9 cellular contexts compared by ENCODE assay signal in the genomic region with DNA sequence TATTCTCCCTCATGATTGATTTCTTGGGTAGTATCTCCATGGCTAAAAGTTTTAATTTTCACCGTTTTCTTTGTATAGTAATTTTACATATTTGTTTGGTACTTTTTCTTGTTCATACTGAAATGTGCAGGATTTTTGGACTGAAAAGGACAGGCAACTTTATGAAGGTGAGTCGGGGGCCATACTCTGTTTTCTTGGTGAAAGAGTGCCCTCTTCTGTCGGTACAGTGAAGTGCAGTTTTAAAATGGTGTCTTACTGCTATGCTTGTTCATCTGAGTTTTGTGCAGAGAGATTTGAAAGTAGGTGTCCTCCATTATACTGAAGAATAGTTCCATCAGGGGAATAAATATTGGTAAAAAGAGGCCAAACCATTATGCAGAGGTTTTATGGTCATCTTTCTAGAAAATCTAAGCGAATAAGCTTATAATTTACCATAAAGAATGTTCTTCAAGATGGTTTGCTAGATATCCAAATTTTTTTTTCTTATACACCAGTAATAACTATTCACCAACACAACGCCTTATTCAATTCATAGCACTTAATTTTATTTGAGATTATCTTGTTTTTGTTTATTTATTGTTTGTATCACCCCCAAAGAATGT. TPM values are rescaled to one million over a fixed set of nuclear protein-coding genes. Genes with fewer than 3 reads are reported as not detected.
DNase-seq lines count a peak whose midpoint lies in the region; ATAC-seq and TF ChIP-seq lines count a peak whose summit lies in the region.
"Had no signal": no experiment of that assay in that cellular context is flagged by ENCODE, and none has a peak within 500 bp of the region (broad histone marks: within the 10 kb centered on the region; RNA-seq: fewer than 3 reads in every experiment).

No MANE protein-coding gene starts in this region.

- TF ChIP-seq POLR2A in Peyer's patch (IDR thresholded peaks at IDR 0.05) (no peak), esophagus squamous epithelium (IDR thresholded peaks at IDR 0.05) (no peak)

- H3K4me1 ChIP-seq in Peyer's patch, result no peaks in the 10 kb centered on the region
- peaks cover 0 to 26% (median 0%) of the 10 kb centered on the region in 3 donors for H3K4me1 ChIP-seq in esophagus squamous epithelium

- intact Hi-C loops in esophagus squamous epithelium (cut with DNase I), result loop anchor here (5.0 kb wide), 1 partner anchor 56 kb away; no protein-coding TSS in a partner anchor

- H3K36me3 ChIP-seq in Peyer's patch (no peaks in the 10 kb centered on the region), esophagus squamous epithelium (no peaks in the 10 kb centered on the region)

- H3K9me3 ChIP-seq in Peyer's patch (no peaks in the 10 kb centered on the region), esophagus squamous epithelium (no peaks in the 10 kb centered on the region)

- H3K27ac ChIP-seq in Peyer's patch (no peak overlapping the region), esophagus squamous epithelium (peak overlapping the region in 2 of 4 donors; percentile 7 to 12)

- H3K27me3 ChIP-seq in Peyer's patch (no peaks in the 10 kb centered on the region), esophagus squamous epithelium (no peaks in the 10 kb centered on the region)

- peak; percentile 69 for ATAC-seq in HG03571 (IDR thresholded peaks at IDR 0.05; ENCODE audit: unreplicated experiment)

- peak; percentile 25 for DNase-seq in AG08396 (ENCODE audit: low spot score)
- no peak for DNase-seq in Peyer's patch
- no peak for DNase-seq in esophagus squamous epithelium (lab: John Stamatoyannopoulos, UW)
- no peak for DNase-seq in retinal pigment epithelial cell (ENCODE audit: low read depth)
- no peak for DNase-seq in activated effector memory CD4-positive, alpha-beta T cell treated with Interleukin-2 at 50 U/mL for 16 hours
- DNase-seq in UCSD-AML1 (lab: John Stamatoyannopoulos, UW; ENCODE audit: unreplicated experiment), result no peak

- 6 to 15% methylated on average over 5 of the region's 5 CpGs for WGBS in esophagus squamous epithelium, 2 donors

- TF ChIP-seq CTCF in GM12872 (IDR thresholded peaks at IDR 0.05; ENCODE audit: insufficient read depth, low read depth, low read length), result peak; percentile 73
- TF ChIP-seq CTCF in Peyer's patch (IDR thresholded peaks at IDR 0.05), result peak in 5 of 6 experiments; percentile 29 to 63 (median 60)
- TF ChIP-seq CTCF in esophagus squamous epithelium (IDR thresholded peaks at IDR 0.05), result peak; percentile 34 to 88 (median 75)
- TF ChIP-seq CTCF in retinal pigment epithelial cell (conservative IDR thresholded peaks at IDR 0.05; ENCODE audit: low read depth, low read length), result peak; percentile 79

- H3K4me3 ChIP-seq in Peyer's patch, result no peak overlapping the region
- no peak overlapping the region for H3K4me3 ChIP-seq in esophagus squamous epithelium
- H3K4me3 ChIP-seq in retinal pigment epithelial cell (ENCODE audit: low read length), result no peak overlapping the region

RNA-seq across cellular contexts. Expression of gene SERPINB13, which starts 8.7 kb away (rescaled TPM):
- total RNA-seq in Peyer's patch (not detected), esophagus squamous epithelium (100 to 1,000 TPM; 168 to 354 (median 201) TPM)
- total RNA-seq: mononuclear cell had no signal

RNA-seq across cellular contexts. Expression of gene SERPINB12, which starts 36.3 kb away (rescaled TPM):
- total RNA-seq in Peyer's patch (not detected), esophagus squamous epithelium (10 to 100 TPM in 1 of 4 donors, 1 to 10 TPM in 1, under 1 TPM in 1, not detected in 1; 0.76 to 13.2 (median 1.5) TPM)
- total RNA-seq: mononuclear cell had no signal

Comparison
In these comparisons a context has a peak if more than half of its experiments do, and no peak if none do; other contexts are left out.
1. RNA of gene SERPINB13, which starts 8.7 kb away (total RNA-seq): 168 to 354 TPM in esophagus squamous epithelium; not detected in Peyer's patch; every median in the first group is over 100 times any median in the second.
2. Peak in every context shown above with its lines, with median percentiles within 50 percentile points of each other: CTCF ChIP-seq.